In genomic region chr1:228861830-228862176, GRCh38 we compare ENCODE assay signal across 2 cellular contexts.
TF ChIP-seq lines count a peak whose summit lies in the region.

No MANE protein-coding gene starts in this region.

TF ChIP-seq in HCT116, 20 proteins besides CTCF, POLR2A, EP300 and RAD21 (continued from another document):
- TF ChIP-seq, protein P1, sequence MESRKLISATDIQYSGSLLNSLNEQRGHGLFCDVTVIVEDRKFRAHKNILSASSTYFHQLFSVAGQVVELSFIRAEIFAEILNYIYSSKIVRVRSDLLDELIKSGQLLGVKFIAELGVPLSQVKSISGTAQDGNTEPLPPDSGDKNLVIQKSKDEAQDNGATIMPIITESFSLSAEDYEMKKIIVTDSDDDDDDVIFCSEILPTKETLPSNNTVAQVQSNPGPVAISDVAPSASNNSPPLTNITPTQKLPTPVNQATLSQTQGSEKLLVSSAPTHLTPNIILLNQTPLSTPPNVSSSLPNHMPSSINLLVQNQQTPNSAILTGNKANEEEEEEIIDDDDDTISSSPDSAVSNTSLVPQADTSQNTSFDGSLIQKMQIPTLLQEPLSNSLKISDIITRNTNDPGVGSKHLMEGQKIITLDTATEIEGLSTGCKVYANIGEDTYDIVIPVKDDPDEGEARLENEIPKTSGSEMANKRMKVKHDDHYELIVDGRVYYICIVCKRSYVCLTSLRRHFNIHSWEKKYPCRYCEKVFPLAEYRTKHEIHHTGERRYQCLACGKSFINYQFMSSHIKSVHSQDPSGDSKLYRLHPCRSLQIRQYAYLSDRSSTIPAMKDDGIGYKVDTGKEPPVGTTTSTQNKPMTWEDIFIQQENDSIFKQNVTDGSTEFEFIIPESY (IDR thresholded peaks at IDR 0.05; ENCODE audit: extremely low read depth, insufficient replicate concordance, low read length) = no peak
- no peak for TF ChIP-seq POLR2AphosphoS5 (IDR thresholded peaks at IDR 0.05; ENCODE audit: low read depth, low read length)
- TF ChIP-seq EZH2 (IDR thresholded peaks at IDR 0.05) = no peak
- no peak for TF ChIP-seq ZFX (IDR thresholded peaks at IDR 0.05)
- TF ChIP-seq SRF (IDR thresholded peaks at IDR 0.05; ENCODE audit: low read depth) = no peak
- TF ChIP-seq TCF7L2 (IDR thresholded peaks at IDR 0.05; ENCODE audit: borderline replicate concordance, extremely low read depth, insufficient read depth, insufficient read length) = no peak
- TF ChIP-seq ZNF274 (IDR thresholded peaks at IDR 0.05; ENCODE audit: low read depth, low read length) = no peak
- TF ChIP-seq, protein P2, sequence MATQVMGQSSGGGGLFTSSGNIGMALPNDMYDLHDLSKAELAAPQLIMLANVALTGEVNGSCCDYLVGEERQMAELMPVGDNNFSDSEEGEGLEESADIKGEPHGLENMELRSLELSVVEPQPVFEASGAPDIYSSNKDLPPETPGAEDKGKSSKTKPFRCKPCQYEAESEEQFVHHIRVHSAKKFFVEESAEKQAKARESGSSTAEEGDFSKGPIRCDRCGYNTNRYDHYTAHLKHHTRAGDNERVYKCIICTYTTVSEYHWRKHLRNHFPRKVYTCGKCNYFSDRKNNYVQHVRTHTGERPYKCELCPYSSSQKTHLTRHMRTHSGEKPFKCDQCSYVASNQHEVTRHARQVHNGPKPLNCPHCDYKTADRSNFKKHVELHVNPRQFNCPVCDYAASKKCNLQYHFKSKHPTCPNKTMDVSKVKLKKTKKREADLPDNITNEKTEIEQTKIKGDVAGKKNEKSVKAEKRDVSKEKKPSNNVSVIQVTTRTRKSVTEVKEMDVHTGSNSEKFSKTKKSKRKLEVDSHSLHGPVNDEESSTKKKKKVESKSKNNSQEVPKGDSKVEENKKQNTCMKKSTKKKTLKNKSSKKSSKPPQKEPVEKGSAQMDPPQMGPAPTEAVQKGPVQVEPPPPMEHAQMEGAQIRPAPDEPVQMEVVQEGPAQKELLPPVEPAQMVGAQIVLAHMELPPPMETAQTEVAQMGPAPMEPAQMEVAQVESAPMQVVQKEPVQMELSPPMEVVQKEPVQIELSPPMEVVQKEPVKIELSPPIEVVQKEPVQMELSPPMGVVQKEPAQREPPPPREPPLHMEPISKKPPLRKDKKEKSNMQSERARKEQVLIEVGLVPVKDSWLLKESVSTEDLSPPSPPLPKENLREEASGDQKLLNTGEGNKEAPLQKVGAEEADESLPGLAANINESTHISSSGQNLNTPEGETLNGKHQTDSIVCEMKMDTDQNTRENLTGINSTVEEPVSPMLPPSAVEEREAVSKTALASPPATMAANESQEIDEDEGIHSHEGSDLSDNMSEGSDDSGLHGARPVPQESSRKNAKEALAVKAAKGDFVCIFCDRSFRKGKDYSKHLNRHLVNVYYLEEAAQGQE (IDR thresholded peaks at IDR 0.05; ENCODE audit: low read depth) = no peak
- TF ChIP-seq JUND (IDR thresholded peaks at IDR 0.05) = no peak

TF ChIP-seq in GM12878, 131 proteins besides CTCF, POLR2A, EP300 and RAD21 (continued from another document):
- no peak for TF ChIP-seq PBX3 (IDR thresholded peaks at IDR 0.05; ENCODE audit: insufficient replicate concordance, low read depth, low read length)
- TF ChIP-seq IKZF2 (IDR thresholded peaks at IDR 0.05) = no peak
- TF ChIP-seq SMAD1 (IDR thresholded peaks at IDR 0.05; ENCODE audit: low read depth, partially characterized antibody) = no peak
- no peak for TF ChIP-seq EED (IDR thresholded peaks at IDR 0.05; ENCODE audit: low read depth)
- TF ChIP-seq HDAC6 (IDR thresholded peaks at IDR 0.05; ENCODE audit: unreplicated experiment) = no peak
- no peak for TF ChIP-seq HDGF (IDR thresholded peaks at IDR 0.05)
- TF ChIP-seq NFYA (IDR thresholded peaks at IDR 0.05; ENCODE audit: borderline replicate concordance, low read depth, low read length) = no peak
- no peak for TF ChIP-seq ZBTB40 (IDR thresholded peaks at IDR 0.05; ENCODE audit: borderline replicate concordance)
- TF ChIP-seq MTA3 (IDR thresholded peaks at IDR 0.05; ENCODE audit: borderline replicate concordance, low read length) = no peak
- TF ChIP-seq SREBF1 (IDR thresholded peaks at IDR 0.05; ENCODE audit: low read length) = no peak
- TF ChIP-seq RFX5 (IDR thresholded peaks at IDR 0.05; ENCODE audit: low read depth, low read length) = no peak
- TF ChIP-seq USF2 (IDR thresholded peaks at IDR 0.05; ENCODE audit: borderline replicate concordance, low read depth, low read length) = no peak
- TF ChIP-seq CBX3 (IDR thresholded peaks at IDR 0.05; ENCODE audit: borderline replicate concordance, low read depth) = no peak
- no peak for TF ChIP-seq MTA2 (IDR thresholded peaks at IDR 0.05; ENCODE audit: low read depth)
- no peak for TF ChIP-seq ASH2L (IDR thresholded peaks at IDR 0.05; ENCODE audit: borderline replicate concordance, low read depth)
- TF ChIP-seq CHD4 (IDR thresholded peaks at IDR 0.05) = no peak
